ENCODE assay signal across 12 cellular contexts in genomic region chr9:121440265-121440664, GRCh38. TPM values are rescaled to one million over a fixed set of nuclear protein-coding genes. Genes with fewer than 3 reads are reported as not detected.
A peak's percentile ranks its signal among the peaks of the same experiment; 100 is the strongest.
DNase-seq lines count a peak whose midpoint lies in the region; ATAC-seq and TF ChIP-seq lines count a peak whose summit lies in the region.
"Had no signal": no experiment of that assay in that cellular context is flagged by ENCODE, and none has a peak within 500 bp of the region (broad histone marks: within the 10 kb centered on the region; RNA-seq: fewer than 3 reads in every experiment).

No MANE protein-coding gene starts in this region.

- POLR2A ChIA-PET in Panc1 (lab: Charles Lee), result interaction anchor here (0.6 kb wide), 1 partner anchor 635 kb away, joined by 4 read pairs; no protein-coding TSS in a partner anchor

- no peak overlapping the region for H2BK120ac ChIP-seq in H9 (ENCODE audit: low read depth, low read length, poor library complexity, severe bottlenecking)

- no peaks in the 10 kb centered on the region for H3K36me3 ChIP-seq in Panc1 (ENCODE audit: control insufficient read depth, insufficient read depth, low read length)
- H3K36me3 ChIP-seq in psoas muscle (ENCODE audit: insufficient read depth in 1 of 2, low read depth in 1 of 2), result no peaks in the 10 kb centered on the region

- H3K4me3 ChIP-seq in Panc1 (ENCODE audit: low read depth in 2 of 2, low read length in 2 of 2) (no peak overlapping the region), fibroblast of mammary gland (ENCODE audit: control insufficient read depth, low read depth, low read length) (no peak overlapping the region), psoas muscle (no peak overlapping the region)

- WGBS in H9 (ENCODE audit: extremely low coverage, insufficient read length, low lambda C conversion rate), result no CpG with 5 or more reads among the region's 7 CpGs
- 57 to 59% (median 59%) methylated on average over 7 of the region's 7 CpGs for WGBS in psoas muscle, 3 donors

- no peak overlapping the region for H2BK20ac ChIP-seq in H9 (ENCODE audit: low read depth, low read length, poor library complexity, severe bottlenecking)

- H3K4ac ChIP-seq in H9 (ENCODE audit: low read depth, low read length), result no peak overlapping the region

- no peak overlapping the region for H3K27ac Mint-ChIP-seq in H9
- H3K27ac Mint-ChIP-seq in activated CD8-positive, alpha-beta memory T cell treated with anti-CD3 and anti-CD28 coated beads, Interleukin-2, amount 10 ng/mL, durations not matched to agents 7 days and 5 days, result no peak overlapping the region
- no peak overlapping the region for H3K27ac Mint-ChIP-seq in endothelial cell (ENCODE audit: unreplicated experiment)
- H3K27ac Mint-ChIP-seq: dendritic cell treated with granulocyte-macrophage colony-stimulating factor and Interleukin-4, amounts not matched to agents 40 ng/mL and 50 ng/mL, for 4 days had no signal

- peaks cover 37% of the 10 kb centered on the region for H3K27me3 Mint-ChIP-seq in H9 (ENCODE audit: low read depth)
- H3K27me3 Mint-ChIP-seq in activated CD8-positive, alpha-beta memory T cell treated with anti-CD3 and anti-CD28 coated beads, Interleukin-2, amount 10 ng/mL, durations not matched to agents 7 days and 5 days, result peaks cover 39% of the 10 kb centered on the region
- H3K27me3 Mint-ChIP-seq in endothelial cell (ENCODE audit: unreplicated experiment), result peaks cover 4% of the 10 kb centered on the region

- DNase-seq in H9, result no peak
- DNase-seq in Panc1 (ENCODE audit: low read depth, low spot score), result no peak
- DNase-seq in fibroblast of mammary gland (ENCODE audit: low read depth), result peak; percentile 36
- DNase-seq in psoas muscle, result no peak
- no peak for DNase-seq in activated CD8-positive, alpha-beta memory T cell treated with anti-CD3 and anti-CD28 coated beads, Interleukin-2, amount 10 ng/mL, durations not matched to agents 7 days and 5 days
- no peak for DNase-seq in SW 1271 (lab: John Stamatoyannopoulos, UW)
- DNase-seq in endothelial cell (ENCODE audit: low spot score), result no peak
- DNase-seq in activated CD8-positive, alpha-beta memory T cell treated with anti-CD3 and anti-CD28 coated beads, Interleukin-2, amount 50 U/mL, for 4 hours, result no peak
- DNase-seq: activated CD4-positive, alpha-beta T cell treated with anti-CD3 and anti-CD28 coated beads for 4 hours; midbrain; stimulated activated CD4-positive, alpha-beta T cell treated with anti-CD3 and anti-CD28 coated beads, Interleukin-2, amount 100 ng/mL, for 48 hours had no signal

- no peaks in the 10 kb centered on the region for H3K23me2 ChIP-seq in H9 (ENCODE audit: insufficient read length, low read depth, low read length, poor library complexity, severe bottlenecking)

- H3K56ac ChIP-seq in H9 (ENCODE audit: insufficient read length, low read depth, low read length), result no peak overlapping the region

- H2AFZ ChIP-seq in H9 (ENCODE audit: low read length), result no peak overlapping the region

- H3K18ac ChIP-seq in H9 (ENCODE audit: insufficient read length, low read depth, low read length), result no peak overlapping the region

- no peaks in the 10 kb centered on the region for H4K20me1 ChIP-seq in H9 (ENCODE audit: control insufficient read depth, insufficient read depth, insufficient read length)

- H2AK5ac ChIP-seq in H9 (ENCODE audit: insufficient read length, low read length), result no peak overlapping the region

- H4K5ac ChIP-seq in H9 (ENCODE audit: insufficient read length, low read depth, low read length), result no peak overlapping the region

- H2BK15ac ChIP-seq in H9 (ENCODE audit: low read depth, low read length), result no peak overlapping the region

- no peak overlapping the region for H3K23ac ChIP-seq in H9 (ENCODE audit: insufficient read length, low read depth, low read length)

- no peak overlapping the region for H3K4me2 ChIP-seq in H9 (ENCODE audit: insufficient read depth, insufficient read length, low read length)

- no peak overlapping the region for H4K91ac ChIP-seq in H9 (ENCODE audit: insufficient read length, low read depth, low read length)

- H3K14ac ChIP-seq in H9 (ENCODE audit: insufficient read depth, low read length), result no peak overlapping the region

- H3T11ph ChIP-seq in H9 (ENCODE audit: low read length), result no peak overlapping the region

- no peaks in the 10 kb centered on the region for H3K36me3 Mint-ChIP-seq in H9 (ENCODE audit: insufficient read depth in 1 of 3, low read depth in 3 of 3)
- no peaks in the 10 kb centered on the region for H3K36me3 Mint-ChIP-seq in activated CD8-positive, alpha-beta memory T cell treated with anti-CD3 and anti-CD28 coated beads, Interleukin-2, amount 10 ng/mL, durations not matched to agents 7 days and 5 days
- H3K36me3 Mint-ChIP-seq in endothelial cell (ENCODE audit: low read depth, unreplicated experiment), result no peaks in the 10 kb centered on the region

- BruUV-seq in Panc1 (replicated peaks; lab: Mats Ljungman, UMichigan), result no TSS peak

- H3K27me3 ChIP-seq in H9 (ENCODE audit: insufficient read depth, low read length) (no peaks in the 10 kb centered on the region), Panc1 (ENCODE audit: control insufficient read depth, insufficient read depth, low read length) (no peaks in the 10 kb centered on the region; the same call in 1 of the 2 replicates), psoas muscle (ENCODE audit: insufficient read depth in 3 of 3, low read length in 2 of 3) (peaks cover 0 to 2% (median 0%) of the 10 kb centered on the region in 3 donors)

- in situ Hi-C loops in Panc1 (cut with HindIII; ENCODE audit: low pct_unique_long_range_greater_than_20kb, low sequenced_read_pairs), result no loop called here

- H2BK5ac ChIP-seq in H9 (ENCODE audit: insufficient read length, low read length), result no peak overlapping the region

- no peaks in the 10 kb centered on the region for H3K4me1 Mint-ChIP-seq in H9
- H3K4me1 Mint-ChIP-seq in activated CD8-positive, alpha-beta memory T cell treated with anti-CD3 and anti-CD28 coated beads, Interleukin-2, amount 10 ng/mL, durations not matched to agents 7 days and 5 days, result no peaks in the 10 kb centered on the region
- no peaks in the 10 kb centered on the region for H3K4me1 Mint-ChIP-seq in endothelial cell (ENCODE audit: unreplicated experiment)

- H3K4me3 Mint-ChIP-seq in H9 (no peak overlapping the region), endothelial cell (ENCODE audit: unreplicated experiment) (no peak overlapping the region)
- no peak overlapping the region for H3K4me3 Mint-ChIP-seq in activated CD8-positive, alpha-beta memory T cell treated with anti-CD3 and anti-CD28 coated beads, Interleukin-2, amount 10 ng/mL, durations not matched to agents 7 days and 5 days
- H3K4me3 Mint-ChIP-seq: dendritic cell treated with granulocyte-macrophage colony-stimulating factor and Interleukin-4, amounts not matched to agents 40 ng/mL and 50 ng/mL, for 4 days had no signal

- no peaks in the 10 kb centered on the region for H3K79me2 ChIP-seq in H9 (ENCODE audit: insufficient read depth, low read length)

- CTCF ChIA-PET in Panc1 (lab: Charles Lee), result interaction anchor here (0.7 to 2.0 kb wide), 2 partner anchors 10 to 228 kb away, joined by 3 to 6 read pairs; no protein-coding TSS in a partner anchor
- CTCF ChIA-PET in activated CD8-positive, alpha-beta memory T cell treated with anti-CD3 and anti-CD28 coated beads, Interleukin-2, amount 10 ng/mL, durations not matched to agents 7 days and 5 days (lab: Charles Lee), result no interaction called here

- H3K9ac ChIP-seq in H9 (ENCODE audit: extremely low read depth, insufficient read length, low read length), result no peak overlapping the region

- TF ChIP-seq CTCF in H9 (conservative IDR thresholded peaks at IDR 0.05) (peak; percentile 38; the same call in 1 of the 3 replicates), Panc1 (IDR thresholded peaks at IDR 0.05) (peak; percentile 53; the same call in 1 of the 2 replicates), fibroblast of mammary gland (conservative IDR thresholded peaks at IDR 0.05; ENCODE audit: control insufficient read depth, insufficient read depth, low read depth, low read length) (peak; percentile 35), psoas muscle (IDR thresholded peaks at IDR 0.05) (peak; percentile 7), endothelial cell (IDR thresholded peaks at IDR 0.05; ENCODE audit: unreplicated experiment) (no peak)

- no peak overlapping the region for H2BK12ac ChIP-seq in H9 (ENCODE audit: insufficient read length, low read depth, low read length)

- no peaks in the 10 kb centered on the region for H3K4me1 ChIP-seq in H9 (ENCODE audit: insufficient read depth, low read length)
- H3K4me1 ChIP-seq in Panc1 (ENCODE audit: control insufficient read depth, insufficient read depth, low read length), result no peaks in the 10 kb centered on the region
- no peaks in the 10 kb centered on the region for H3K4me1 ChIP-seq in psoas muscle

- no peaks in the 10 kb centered on the region for H3K79me1 ChIP-seq in H9 (ENCODE audit: insufficient read depth, low read depth, low read length, poor library complexity, severe bottlenecking)

- H3K27ac ChIP-seq in H9 (ENCODE audit: insufficient read length, low read depth, low read length) (no peak overlapping the region), Panc1 (ENCODE audit: low read length) (no peak overlapping the region), psoas muscle (no peak overlapping the region)

- intact Hi-C loops in Panc1 (cut with micrococcal nuclease; ENCODE audit: unreplicated experiment), result no loop called here
- intact Hi-C loops in psoas muscle (cut with DNase I), result no loop called here

- H4K8ac ChIP-seq in H9 (replicated peaks; ENCODE audit: insufficient read length, low read depth, low read length), result no peak overlapping the region

- H3K9me3 Mint-ChIP-seq in H9 (no peaks in the 10 kb centered on the region; a peak in 1 of 5 replicates), endothelial cell (ENCODE audit: unreplicated experiment) (no peaks in the 10 kb centered on the region)
- H3K9me3 Mint-ChIP-seq in activated CD8-positive, alpha-beta memory T cell treated with anti-CD3 and anti-CD28 coated beads, Interleukin-2, amount 10 ng/mL, durations not matched to agents 7 days and 5 days (ENCODE audit: low read depth), result no peaks in the 10 kb centered on the region
- H3K9me3 Mint-ChIP-seq: dendritic cell treated with granulocyte-macrophage colony-stimulating factor and Interleukin-4, amounts not matched to agents 40 ng/mL and 50 ng/mL, for 4 days had no signal

- no peaks in the 10 kb centered on the region for H3K9me3 ChIP-seq in H9 (ENCODE audit: control insufficient read depth, low read depth, low read length)
- no peaks in the 10 kb centered on the region for H3K9me3 ChIP-seq in Panc1 (ENCODE audit: control insufficient read depth, insufficient read depth, low read depth, low read length)
- no peaks in the 10 kb centered on the region for H3K9me3 ChIP-seq in psoas muscle

- ATAC-seq in Panc1 (peak; percentile 94), psoas muscle (no peak)
- ATAC-seq in activated CD8-positive, alpha-beta memory T cell treated with anti-CD3 and anti-CD28 coated beads, Interleukin-2, amount 10 ng/mL, durations not matched to agents 7 days and 5 days, result no peak

RNA-seq across cellular contexts. Expression of gene GGTA1, which starts 59.4 kb away (rescaled TPM):
- total RNA-seq in H9 (2021) (not detected in 2 replicates), Panc1 (2021; ENCODE audit: unreplicated experiment) (not detected), psoas muscle (1 to 10 TPM in 3 of 4 donors, under 1 TPM in 1; 0.50 to 7.0 (median 2.5) TPM), endothelial cell (ENCODE audit: unreplicated experiment) (19.7 TPM)
- not detected for polyA plus RNA-seq in Panc1 (2012; ENCODE audit: insufficient read length)
- 1 to 10 TPM; 1.1 to 3.9 (median 1.6) TPM for polyA plus RNA-seq in psoas muscle
- total RNA-seq in activated CD8-positive, alpha-beta memory T cell treated with anti-CD3 and anti-CD28 coated beads, Interleukin-2, amount 10 ng/mL, durations not matched to agents 7 days and 5 days, result 1 to 10 TPM in 1 of 2 experiments, not detected in 1; 1.6 TPM
